ENCODE assay signal across 8 cellular contexts in genomic region chr2:241272298-241272721, GRCh38. TPM values are rescaled to one million over a fixed set of nuclear protein-coding genes. Genes with fewer than 3 reads are reported as not detected.
DNase-seq lines count a peak whose midpoint lies in the region; ATAC-seq lines count a peak whose summit lies in the region.

No MANE protein-coding gene starts in this region.

- H3K4me3 ChIP-seq in MG63 = peak overlapping the region; percentile 56

- no peaks in the 10 kb centered on the region; the same call in 1 of the 2 replicates for H3K9me3 ChIP-seq in MG63

- peaks cover 67% of the 10 kb centered on the region for H3K4me1 Mint-ChIP-seq in stimulated activated effector memory CD8-positive, alpha-beta T cell treated with anti-CD3 and anti-CD28 coated beads, Interleukin-12 subunit alpha, Interleukin-12 subunit beta, amount 100 ng/mL, for 72 hours

- no peaks in the 10 kb centered on the region for H3K27me3 ChIP-seq in MG63

- peak overlapping the region; percentile 70 for H3K27ac Mint-ChIP-seq in stimulated activated effector memory CD8-positive, alpha-beta T cell treated with anti-CD3 and anti-CD28 coated beads, Interleukin-12 subunit alpha, Interleukin-12 subunit beta, amount 100 ng/mL, for 72 hours

- peaks cover 9% of the 10 kb centered on the region for H3K9me3 Mint-ChIP-seq in stimulated activated effector memory CD8-positive, alpha-beta T cell treated with anti-CD3 and anti-CD28 coated beads, Interleukin-12 subunit alpha, Interleukin-12 subunit beta, amount 100 ng/mL, for 72 hours

- peak overlapping the region; percentile 81 for H3K4me3 Mint-ChIP-seq in stimulated activated effector memory CD8-positive, alpha-beta T cell treated with anti-CD3 and anti-CD28 coated beads, Interleukin-12 subunit alpha, Interleukin-12 subunit beta, amount 100 ng/mL, for 72 hours

- H3K36me3 Mint-ChIP-seq in stimulated activated effector memory CD8-positive, alpha-beta T cell treated with anti-CD3 and anti-CD28 coated beads, Interleukin-12 subunit alpha, Interleukin-12 subunit beta, amount 100 ng/mL, for 72 hours = peaks cover 39% of the 10 kb centered on the region

- DNase-seq in D341Med (ENCODE audit: low spot score) (peak; percentile 68), MG63 (peak; percentile 29), astrocyte of the hippocampus (ENCODE audit: low read depth, low spot score) (peak; percentile 59), iPS-NIHi11 (ENCODE audit: low spot score) (peak; percentile 63)
- peak; percentile 18 to 60 for DNase-seq in stimulated activated effector memory CD8-positive, alpha-beta T cell treated with anti-CD3 and anti-CD28 coated beads, Interleukin-12 subunit alpha, Interleukin-12 subunit beta, amount 100 ng/mL, for 72 hours (ENCODE audit: low spot score in 2 of 2)
- no peak for DNase-seq in stimulated activated naive CD4-positive, alpha-beta T cell treated with Interleukin-2 at 50 U/mL for 16 hours (lab: John Stamatoyannopoulos, UW)

- peaks cover 47% of the 10 kb centered on the region for H3K36me3 ChIP-seq in MG63

- ATAC-seq in GM21526 (IDR thresholded peaks at IDR 0.05; ENCODE audit: low FRiP score, unreplicated experiment) = peak; percentile 30
- ATAC-seq in stimulated activated effector memory CD8-positive, alpha-beta T cell treated with anti-CD3 and anti-CD28 coated beads, Interleukin-12 subunit alpha, Interleukin-12 subunit beta, amount 100 ng/mL, for 72 hours = peak; percentile 69
- no peak for ATAC-seq in HG03469 (IDR thresholded peaks at IDR 0.05; ENCODE audit: unreplicated experiment)

RNA-seq across cellular contexts. Expression of gene HDLBP, which starts 43.2 kb away (rescaled TPM):
- 383 and 447 TPM in 2 replicates for total RNA-seq in MG63 (2014; rRNA removed; shearing (Covaris generic); ENCODE audit: low replicate concordance)

RNA-seq across cellular contexts. Expression of gene SEPTIN2, which starts 43.4 kb away (rescaled TPM):
- 348 and 489 TPM in 2 replicates for total RNA-seq in MG63 (2014; rRNA removed; shearing (Covaris generic); ENCODE audit: low replicate concordance)
